In genomic region chr6:90233994-90234393, GRCh38 we compare ENCODE assay signal across 11 cellular contexts.
A peak's percentile ranks its signal among the peaks of the same experiment; 100 is the strongest.
DNase-seq lines count a peak whose midpoint lies in the region; ATAC-seq and TF ChIP-seq lines count a peak whose summit lies in the region.
"Had no signal": no experiment of that assay in that cellular context is flagged by ENCODE, and none has a peak within 500 bp of the region (broad histone marks: within the 10 kb centered on the region; RNA-seq: fewer than 3 reads in every experiment).

No MANE protein-coding gene starts in this region.

- peak in 9 of 10 experiments; percentile 42 to 84 (median 59) for DNase-seq in CD4-positive, alpha-beta T cell
- peak; percentile 85 for DNase-seq in activated CD4-positive, alpha-beta memory T cell treated with anti-CD3 and anti-CD28 coated beads, Interleukin-2, amount 10 ng/mL, durations not matched to agents 7 days and 5 days
- peak; percentile 83 for DNase-seq in activated naive CD8-positive, alpha-beta T cell treated with anti-CD3 and anti-CD28 coated beads for 36 hours
- peak; percentile 51 to 68 for DNase-seq in stimulated activated CD4-positive, alpha-beta T cell treated with anti-CD3 and anti-CD28 coated beads, Interleukin-4, amount 100 ng/mL, for 48 hours (ENCODE audit: low read depth in 2 of 2)
- DNase-seq in DMS79 (lab: John Stamatoyannopoulos, UW) (no peak), Ammon's horn (ENCODE audit: low spot score) (no peak), endodermal cell (no peak)
- DNase-seq: NCI-H1694 had no signal

- POLR2A ChIA-PET in CD4-positive, alpha-beta T cell (lab: Charles Lee) = interaction anchor here (1.0 to 2.9 kb wide), 7 partner anchors 14 to 62 kb away, joined by 3 to 18 read pairs (median 7); no protein-coding TSS in a partner anchor
- POLR2A ChIA-PET in activated CD4-positive, alpha-beta memory T cell treated with anti-CD3 and anti-CD28 coated beads, Interleukin-2, amount 10 ng/mL, durations not matched to agents 7 days and 5 days (lab: Charles Lee) = interaction anchor here (1.0 to 1.4 kb wide), 4 partner anchors 15 to 29 kb away, joined by 3 to 6 read pairs (median 3); no protein-coding TSS in a partner anchor

- H3K4me1 Mint-ChIP-seq in CD4-positive, alpha-beta T cell (ENCODE audit: low read depth) = peaks cover 99% of the 10 kb centered on the region
- H3K4me1 Mint-ChIP-seq in activated CD4-positive, alpha-beta memory T cell treated with anti-CD3 and anti-CD28 coated beads, Interleukin-2, amount 10 ng/mL, durations not matched to agents 7 days and 5 days = peaks cover 73% of the 10 kb centered on the region
- peaks cover 93% of the 10 kb centered on the region for H3K4me1 Mint-ChIP-seq in activated naive CD8-positive, alpha-beta T cell treated with anti-CD3 and anti-CD28 coated beads for 36 hours
- peaks cover 28% of the 10 kb centered on the region for H3K4me1 Mint-ChIP-seq in endodermal cell

- H3K4me1 ChIP-seq in endodermal cell (ENCODE audit: control insufficient read depth, insufficient read depth, low read length) = peaks cover 8% of the 10 kb centered on the region

- H3K9ac ChIP-seq in endodermal cell (ENCODE audit: extremely low read depth, low read length, poor library complexity, severe bottlenecking) = no peak overlapping the region

- H3K27me3 Mint-ChIP-seq in CD4-positive, alpha-beta T cell = no peaks in the 10 kb centered on the region
- peaks cover 17% of the 10 kb centered on the region for H3K27me3 Mint-ChIP-seq in activated CD4-positive, alpha-beta memory T cell treated with anti-CD3 and anti-CD28 coated beads, Interleukin-2, amount 10 ng/mL, durations not matched to agents 7 days and 5 days
- H3K27me3 Mint-ChIP-seq in activated naive CD8-positive, alpha-beta T cell treated with anti-CD3 and anti-CD28 coated beads for 36 hours = no peaks in the 10 kb centered on the region
- no peaks in the 10 kb centered on the region for H3K27me3 Mint-ChIP-seq in endodermal cell (ENCODE audit: insufficient read depth)

- intact Hi-C loops in CD4-positive, alpha-beta T cell (cut with DNase I, micrococcal nuclease) = loop anchor here in 1 of 2 experiments (1.0 to 5.0 kb wide), 5 partner anchors 16 to 53 kb away; no protein-coding TSS in a partner anchor

- H3K27ac Mint-ChIP-seq in CD4-positive, alpha-beta T cell = peak overlapping the region; percentile 96
- H3K27ac Mint-ChIP-seq in activated CD4-positive, alpha-beta memory T cell treated with anti-CD3 and anti-CD28 coated beads, Interleukin-2, amount 10 ng/mL, durations not matched to agents 7 days and 5 days = peak overlapping the region; percentile 78
- H3K27ac Mint-ChIP-seq in activated naive CD8-positive, alpha-beta T cell treated with anti-CD3 and anti-CD28 coated beads for 36 hours = peak overlapping the region; percentile 99
- no peak overlapping the region for H3K27ac Mint-ChIP-seq in endodermal cell

- peak overlapping the region; percentile 69 for H3K4me3 Mint-ChIP-seq in CD4-positive, alpha-beta T cell
- H3K4me3 Mint-ChIP-seq in activated CD4-positive, alpha-beta memory T cell treated with anti-CD3 and anti-CD28 coated beads, Interleukin-2, amount 10 ng/mL, durations not matched to agents 7 days and 5 days = no peak overlapping the region
- H3K4me3 Mint-ChIP-seq in activated naive CD8-positive, alpha-beta T cell treated with anti-CD3 and anti-CD28 coated beads for 36 hours = peak overlapping the region; percentile 65
- no peak overlapping the region for H3K4me3 Mint-ChIP-seq in endodermal cell

- CTCF ChIA-PET in CD4-positive, alpha-beta T cell (lab: Charles Lee) = interaction anchor here (1.0 kb wide), 1 partner anchor 15 kb away, joined by 3 read pairs; no protein-coding TSS in a partner anchor
- CTCF ChIA-PET in activated CD4-positive, alpha-beta memory T cell treated with anti-CD3 and anti-CD28 coated beads, Interleukin-2, amount 10 ng/mL, durations not matched to agents 7 days and 5 days (lab: Charles Lee) = interaction anchor here (1.1 kb wide), 1 partner anchor 293 kb away, joined by 4 read pairs; no protein-coding TSS in a partner anchor

- peaks cover 24% of the 10 kb centered on the region for H3K36me3 Mint-ChIP-seq in CD4-positive, alpha-beta T cell (ENCODE audit: low read depth)
- peaks cover 25% of the 10 kb centered on the region for H3K36me3 Mint-ChIP-seq in activated CD4-positive, alpha-beta memory T cell treated with anti-CD3 and anti-CD28 coated beads, Interleukin-2, amount 10 ng/mL, durations not matched to agents 7 days and 5 days (ENCODE audit: low read depth)
- H3K36me3 Mint-ChIP-seq in activated naive CD8-positive, alpha-beta T cell treated with anti-CD3 and anti-CD28 coated beads for 36 hours = peaks cover 76% of the 10 kb centered on the region
- H3K36me3 Mint-ChIP-seq in endodermal cell (ENCODE audit: low read depth) = peaks cover 4% of the 10 kb centered on the region

- no peaks in the 10 kb centered on the region for H3K9me3 Mint-ChIP-seq in CD4-positive, alpha-beta T cell
- H3K9me3 Mint-ChIP-seq in activated CD4-positive, alpha-beta memory T cell treated with anti-CD3 and anti-CD28 coated beads, Interleukin-2, amount 10 ng/mL, durations not matched to agents 7 days and 5 days = no peaks in the 10 kb centered on the region
- H3K9me3 Mint-ChIP-seq in activated naive CD8-positive, alpha-beta T cell treated with anti-CD3 and anti-CD28 coated beads for 36 hours = peaks cover 3% of the 10 kb centered on the region
- H3K9me3 Mint-ChIP-seq in endodermal cell = no peaks in the 10 kb centered on the region

- WGBS in endodermal cell (ENCODE audit: insufficient coverage in 1 of 2, insufficient read length in 1 of 2), 2 experiments = 97 to 100% methylated on average over 2 to 6 of the region's 6 CpGs

- H3K27ac ChIP-seq in CD4-positive, alpha-beta T cell (ENCODE audit: low read depth, low read length) = peak overlapping the region; percentile 80
- H3K27ac ChIP-seq in endodermal cell (ENCODE audit: low read depth, low read length) = no peak overlapping the region

- peaks cover 3% of the 10 kb centered on the region for H3K36me3 ChIP-seq in endodermal cell (ENCODE audit: control insufficient read depth, insufficient read depth, low read length)

- ATAC-seq in CD4-positive, alpha-beta T cell (ENCODE audit: poor library complexity) = peak; percentile 82
- no peak for ATAC-seq in GM18502 (IDR thresholded peaks at IDR 0.05; ENCODE audit: poor library complexity, unreplicated experiment)
- ATAC-seq: Panc1 had no signal

- H3K27me3 ChIP-seq in CD4-positive, alpha-beta T cell (ENCODE audit: control insufficient read depth, insufficient read depth, low read length) = no peaks in the 10 kb centered on the region
- H3K27me3 ChIP-seq in endodermal cell (ENCODE audit: control insufficient read depth, insufficient read depth, low read length, poor library complexity, severe bottlenecking) = no peaks in the 10 kb centered on the region

- H3K9me3 ChIP-seq in CD4-positive, alpha-beta T cell (ENCODE audit: control insufficient read depth, low read length) = no peaks in the 10 kb centered on the region
- no peaks in the 10 kb centered on the region for H3K9me3 ChIP-seq in endodermal cell (ENCODE audit: control insufficient read depth, low read length)

- H3K4me3 ChIP-seq in endodermal cell (ENCODE audit: low read length) = no peak overlapping the region
- H3K4me3 ChIP-seq: skin epidermis had no signal

- no peak for TF ChIP-seq CTCF in CD4-positive, alpha-beta T cell (IDR thresholded peaks at IDR 0.05)
- TF ChIP-seq CTCF in endodermal cell (conservative IDR thresholded peaks at IDR 0.05) = no peak

Comparison
In these comparisons a context has a peak if more than half of its experiments do, and no peak if none do; other contexts are left out.
1. DNase-seq: peak in CD4-positive, alpha-beta T cell (9 of 10), activated CD4-positive, alpha-beta memory T cell treated with anti-CD3 and anti-CD28 coated beads, Interleukin-2, amount 10 ng/mL, durations not matched to agents 7 days and 5 days (single experiment), activated naive CD8-positive, alpha-beta T cell treated with anti-CD3 and anti-CD28 coated beads for 36 hours (single experiment) and stimulated activated CD4-positive, alpha-beta T cell treated with anti-CD3 and anti-CD28 coated beads, Interleukin-4, amount 100 ng/mL, for 48 hours (2 of 2); none in DMS79 (single experiment), Ammon's horn (single experiment) and endodermal cell (single experiment).
2. H3K4me3 Mint-ChIP-seq: peak in CD4-positive, alpha-beta T cell (single experiment) and activated naive CD8-positive, alpha-beta T cell treated with anti-CD3 and anti-CD28 coated beads for 36 hours (single experiment); none in activated CD4-positive, alpha-beta memory T cell treated with anti-CD3 and anti-CD28 coated beads, Interleukin-2, amount 10 ng/mL, durations not matched to agents 7 days and 5 days (single experiment) and endodermal cell (single experiment).